In the genomic region with DNA sequence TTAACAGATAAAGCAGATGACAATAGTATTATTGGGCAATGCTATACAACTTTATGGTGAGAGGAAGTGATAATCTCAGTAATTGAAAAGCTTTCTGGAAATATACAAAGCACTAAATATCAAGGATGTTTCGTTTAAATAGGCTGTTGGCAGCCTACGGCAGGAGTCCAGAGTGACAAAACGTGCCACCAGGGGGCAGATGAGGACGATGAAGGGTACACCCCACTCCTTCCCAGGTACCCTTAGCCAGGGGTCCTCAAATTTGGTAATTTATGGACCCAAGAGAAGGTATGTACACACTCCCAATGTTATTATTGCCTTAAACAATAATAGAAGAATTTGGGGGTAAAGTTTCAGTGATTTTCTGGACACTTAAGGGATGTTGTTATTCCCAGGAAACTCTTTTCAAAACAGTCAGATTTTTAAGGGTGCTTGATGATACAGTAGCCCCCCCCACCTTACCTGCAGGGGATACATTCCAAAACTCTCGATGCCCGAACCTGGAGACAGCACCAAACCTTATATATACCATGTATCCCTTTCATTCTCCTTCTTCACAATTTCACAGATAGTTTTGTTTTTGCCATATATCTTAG, we compare ENCODE assay signal across 8 cellular contexts. TPM values are rescaled to one million over a fixed set of nuclear protein-coding genes. Genes with fewer than 3 reads are reported as not detected.
DNase-seq lines count a peak whose midpoint lies in the region; ATAC-seq and TF ChIP-seq lines count a peak whose summit lies in the region.

No MANE protein-coding gene starts in this region.

- peak; percentile 93 for TF ChIP-seq CTCF in glutamatergic neuron (IDR thresholded peaks at IDR 0.05; ENCODE audit: partially characterized antibody, unreplicated experiment)

- peak; percentile 12 for DNase-seq in stimulated activated CD4-positive, alpha-beta T cell treated with anti-CD3 and anti-CD28 coated beads, Interleukin-12 subunit alpha, Interleukin-12 subunit beta, amount 100 ng/mL, for 4 hours
- DNase-seq in stimulated activated CD4-positive, alpha-beta T cell treated with anti-CD3 and anti-CD28 coated beads, Interleukin-4, amount 100 ng/mL, for 24 hours: no peak
- DNase-seq in RPMI8226: peak; percentile 47
- peak; percentile 84 for DNase-seq in glutamatergic neuron
- peak; percentile 35 for DNase-seq in stimulated activated CD4-positive, alpha-beta T cell treated with anti-CD3 and anti-CD28 coated beads, Interleukin-4, amount 100 ng/mL, for 1 hour
- no peak for DNase-seq in NCI-H2107 (lab: John Stamatoyannopoulos, UW)

- peaks cover 9% of the 10 kb centered on the region for H3K27me3 Mint-ChIP-seq in glutamatergic neuron (ENCODE audit: unreplicated experiment)

- ATAC-seq in HG02678 (IDR thresholded peaks at IDR 0.05; ENCODE audit: unreplicated experiment): no peak
- ATAC-seq in GM18520 (IDR thresholded peaks at IDR 0.05; ENCODE audit: unreplicated experiment): no peak

- H3K27ac Mint-ChIP-seq in glutamatergic neuron (ENCODE audit: unreplicated experiment): no peak overlapping the region

- H3K4me3 Mint-ChIP-seq in glutamatergic neuron (ENCODE audit: unreplicated experiment): peak overlapping the region; percentile 94

- H3K4me1 Mint-ChIP-seq in glutamatergic neuron (ENCODE audit: low read depth, unreplicated experiment): peaks cover 14% of the 10 kb centered on the region

- no peaks in the 10 kb centered on the region for H3K36me3 Mint-ChIP-seq in glutamatergic neuron (ENCODE audit: unreplicated experiment)

- H3K9me3 Mint-ChIP-seq in glutamatergic neuron (ENCODE audit: unreplicated experiment): peaks cover 10% of the 10 kb centered on the region

RNA-seq across cellular contexts. Expression of gene MAGEL2, which starts 1.4 kb away (rescaled TPM):
- 27.1 TPM for total RNA-seq in glutamatergic neuron (ENCODE audit: unreplicated experiment)

RNA-seq across cellular contexts. Expression of gene NDN, which starts 38.1 kb away (rescaled TPM):
- total RNA-seq in glutamatergic neuron (ENCODE audit: unreplicated experiment): 115 TPM

Comparison
In these comparisons a context has a peak if more than half of its experiments do, and no peak if none do; other contexts are left out.
1. DNase-seq: peak in stimulated activated CD4-positive, alpha-beta T cell treated with anti-CD3 and anti-CD28 coated beads, Interleukin-12 subunit alpha, Interleukin-12 subunit beta, amount 100 ng/mL, for 4 hours (single experiment), RPMI8226 (single experiment), glutamatergic neuron (single experiment) and stimulated activated CD4-positive, alpha-beta T cell treated with anti-CD3 and anti-CD28 coated beads, Interleukin-4, amount 100 ng/mL, for 1 hour (single experiment); none in stimulated activated CD4-positive, alpha-beta T cell treated with anti-CD3 and anti-CD28 coated beads, Interleukin-4, amount 100 ng/mL, for 24 hours (single experiment) and NCI-H2107 (single experiment).